In genomic region chr2:65944213-65944612, GRCh38 we compare ENCODE assay signal across 33 cellular contexts.
"Had no signal": no experiment of that assay in that cellular context is flagged by ENCODE, and none has a peak within 500 bp of the region (broad histone marks: within the 10 kb centered on the region; RNA-seq: fewer than 3 reads in every experiment).

No MANE protein-coding gene starts in this region.

- H3K27ac ChIP-seq: adrenal gland, ascending aorta, brain microvascular endothelial cell, breast epithelium, cardiac muscle cell had no signal

- H3K4me3 ChIP-seq: adrenal gland, ascending aorta, breast epithelium, cardiac muscle cell had no signal

- ATAC-seq: activated naive CD4-positive, alpha-beta T cell treated with anti-CD3 and anti-CD28 coated beads, Interleukin-2, amount 50 U/mL, for 72 hours; activated naive CD8-positive, alpha-beta T cell treated with anti-CD3 and anti-CD28 coated beads, Interleukin-2, amount 50 U/mL, for 24 hours; activated T-cell treated with anti-CD3 and anti-CD28 coated beads, Interleukin-2, amount 50 U/mL, for 4 hours; activated T-cell treated with anti-CD3 and anti-CD28 coated beads, Interleukin-2, amount 50 U/mL, for 72 hours; activated T-helper 17 cell treated with anti-CD3 and anti-CD28 coated beads, Interleukin-2, amount 50 U/mL, for 72 hours had no signal

- FAIRE-seq: astrocyte, bronchial epithelial cell had no signal

- DNase-seq: activated effector memory CD4-positive, alpha-beta T cell treated with anti-CD3 and anti-CD28 coated beads, Interleukin-2, amount 50 U/mL, for 16 hours; activated effector memory CD4-positive, alpha-beta T cell treated with Interleukin-2 at 50 U/mL for 16 hours; activated gamma-delta T cell; activated gamma-delta T cell treated with Interleukin-2 at 50 U/mL for 16 hours; activated naive CD4-positive, alpha-beta T cell; activated naive CD4-positive, alpha-beta T cell treated with anti-CD3 and anti-CD28 coated beads for 36 hours; activated naive CD4-positive, alpha-beta T cell treated with anti-CD3 and anti-CD28 coated beads, Interleukin-2, amount 10 ng/mL, durations not matched to agents 7 days and 5 days; activated naive CD4-positive, alpha-beta T cell treated with anti-CD3 and anti-CD28 coated beads, Interleukin-2, amount 50 U/mL, for 16 hours; activated naive CD4-positive, alpha-beta T cell treated with Interleukin-2 at 50 U/mL for 16 hours; activated naive CD8-positive, alpha-beta T cell treated with anti-CD3 and anti-CD28 coated beads for 36 hours; activated naive CD8-positive, alpha-beta T cell treated with anti-CD3 and anti-CD28 coated beads, Interleukin-2, amount 10 ng/mL, durations not matched to agents 7 days and 5 days; activated naive CD8-positive, alpha-beta T cell treated with anti-CD3 and anti-CD28 coated beads, Interleukin-2, amount 50 U/mL, for 24 hours; activated T-cell treated with anti-CD3 and anti-CD28 coated beads, Interleukin-2, amount 50 U/mL, for 1 hour; activated T-cell treated with anti-CD3 and anti-CD28 coated beads, Interleukin-2, amount 50 U/mL, for 24 hours; activated T-cell treated with anti-CD3 and anti-CD28 coated beads, Interleukin-2, amount 50 U/mL, for 4 hours; activated T-cell treated with anti-CD3 and anti-CD28 coated beads, Interleukin-2, amount 50 U/mL, for 48 hours; activated T-cell treated with anti-CD3 and anti-CD28 coated beads, Interleukin-2, amount 50 U/mL, for 72 hours; adrenal gland; amniotic stem cell; amygdala; anterior cingulate cortex; aorta; brain microvascular endothelial cell; caudate nucleus; central memory CD4-positive, alpha-beta T cell; cerebellar nuclear complex had no signal

- H3K27me3 ChIP-seq: adrenal gland, ascending aorta, brain microvascular endothelial cell, breast epithelium, cardiac muscle cell had no signal

- H3K36me3 ChIP-seq: adrenal gland, ascending aorta, brain microvascular endothelial cell, breast epithelium, cardiac muscle cell had no signal

- H3K9me3 ChIP-seq: adrenal gland, ascending aorta had no signal

- H3K4me1 ChIP-seq: adrenal gland, ascending aorta, breast epithelium had no signal
